In genomic region chr7:80781561-80781979, GRCh38 we compare ENCODE assay signal across 8 cellular contexts.
DNase-seq lines count a peak whose midpoint lies in the region; ATAC-seq and TF ChIP-seq lines count a peak whose summit lies in the region.

No MANE protein-coding gene starts in this region.

- CTCF ChIA-PET in activated CD8-positive, alpha-beta T cell treated with anti-CD3 and anti-CD28 coated beads, Interleukin-2, amount 10 ng/mL, durations not matched to agents 7 days and 5 days (lab: Charles Lee): no interaction called here

- no peak for TF ChIP-seq POLR2A in adrenal gland (IDR thresholded peaks at IDR 0.05)
- TF ChIP-seq POLR2A in Peyer's patch (IDR thresholded peaks at IDR 0.05): no peak

- H3K9me3 ChIP-seq in GM23248 (ENCODE audit: low read depth) (no peaks in the 10 kb centered on the region), adrenal gland (replicated peaks in 1 of 3) (no peaks in the 10 kb centered on the region), hepatocyte (ENCODE audit: low read depth) (no peaks in the 10 kb centered on the region), Peyer's patch (no peaks in the 10 kb centered on the region)

- H3K27ac ChIP-seq in GM23248 (peak overlapping the region; percentile 63), adrenal gland (no peak overlapping the region), hepatocyte (peak overlapping the region; percentile 18), Peyer's patch (peak overlapping the region in 1 of 4 donors; percentile 25)

- intact Hi-C loops in adrenal gland (cut with DNase I): no loop called here

- H2AFZ ChIP-seq in GM23248: no peak overlapping the region
- no peak overlapping the region for H2AFZ ChIP-seq in hepatocyte

- ATAC-seq in activated CD8-positive, alpha-beta T cell treated with anti-CD3 and anti-CD28 coated beads, Interleukin-2, amount 10 ng/mL, durations not matched to agents 7 days and 5 days: no peak

- H3K9me3 Mint-ChIP-seq in activated CD8-positive, alpha-beta T cell treated with anti-CD3 and anti-CD28 coated beads, Interleukin-2, amount 10 ng/mL, durations not matched to agents 7 days and 5 days (ENCODE audit: insufficient read depth): no peaks in the 10 kb centered on the region

- H3K27me3 Mint-ChIP-seq in activated CD8-positive, alpha-beta T cell treated with anti-CD3 and anti-CD28 coated beads, Interleukin-2, amount 10 ng/mL, durations not matched to agents 7 days and 5 days (ENCODE audit: low read depth): no peaks in the 10 kb centered on the region

- POLR2A ChIA-PET in activated CD8-positive, alpha-beta T cell treated with anti-CD3 and anti-CD28 coated beads, Interleukin-2, amount 10 ng/mL, durations not matched to agents 7 days and 5 days (lab: Charles Lee): no interaction called here

- H3K27ac Mint-ChIP-seq in activated CD8-positive, alpha-beta T cell treated with anti-CD3 and anti-CD28 coated beads, Interleukin-2, amount 10 ng/mL, durations not matched to agents 7 days and 5 days: no peak overlapping the region

- peak overlapping the region; percentile 20; the same call in 1 of the 2 replicates for H3K9ac ChIP-seq in GM23248

- H3K79me2 ChIP-seq in GM23248 (ENCODE audit: insufficient read depth) (peaks cover 47% of the 10 kb centered on the region), hepatocyte (no peaks in the 10 kb centered on the region)

- peak overlapping the region; percentile 31 for H3K4me2 ChIP-seq in GM23248 (ENCODE audit: unreplicated experiment)
- H3K4me2 ChIP-seq in hepatocyte: no peak overlapping the region

- TF ChIP-seq CTCF in adrenal gland (IDR thresholded peaks at IDR 0.05) (no peak), hepatocyte (IDR thresholded peaks at IDR 0.05; ENCODE audit: poor library complexity) (no peak), Peyer's patch (IDR thresholded peaks at IDR 0.05) (no peak)

- no peaks in the 10 kb centered on the region for H3K4me1 Mint-ChIP-seq in activated CD8-positive, alpha-beta T cell treated with anti-CD3 and anti-CD28 coated beads, Interleukin-2, amount 10 ng/mL, durations not matched to agents 7 days and 5 days (ENCODE audit: low read depth)

- DNase-seq in GM23248 (peak; percentile 81), adrenal gland (peak in 5 of 7 donors; percentile 5 to 27 (median 21)), hepatocyte (ENCODE audit: low spot score) (peak; percentile 45), smooth muscle cell of the brain vasculature (ENCODE audit: low read depth, low spot score) (peak; percentile 84), UCSD-AML1 (lab: John Stamatoyannopoulos, UW; ENCODE audit: unreplicated experiment) (no peak), Peyer's patch (no peak)
- no peak for DNase-seq in activated CD8-positive, alpha-beta memory T cell treated with anti-CD3 and anti-CD28 coated beads, Interleukin-2, amount 50 U/mL, for 48 hours
- no peak for DNase-seq in activated CD8-positive, alpha-beta T cell treated with anti-CD3 and anti-CD28 coated beads, Interleukin-2, amount 10 ng/mL, durations not matched to agents 7 days and 5 days

- H3K36me3 ChIP-seq in GM23248 (ENCODE audit: low read depth) (peaks cover 56% of the 10 kb centered on the region), adrenal gland (replicated peaks in 1 of 2) (no peaks in the 10 kb centered on the region), hepatocyte (replicated peaks; ENCODE audit: insufficient read depth, low read depth) (peaks cover 3% of the 10 kb centered on the region), Peyer's patch (no peaks in the 10 kb centered on the region)

- no peak overlapping the region for H3K4me3 Mint-ChIP-seq in activated CD8-positive, alpha-beta T cell treated with anti-CD3 and anti-CD28 coated beads, Interleukin-2, amount 10 ng/mL, durations not matched to agents 7 days and 5 days

- H3K4me1 ChIP-seq in GM23248 (ENCODE audit: insufficient read depth): peaks cover 72% of the 10 kb centered on the region
- peaks cover 0 to 6% of the 10 kb centered on the region in 2 donors for H3K4me1 ChIP-seq in adrenal gland (replicated peaks in 1 of 2)
- peaks cover 27% of the 10 kb centered on the region for H3K4me1 ChIP-seq in hepatocyte (ENCODE audit: insufficient read depth)
- no peaks in the 10 kb centered on the region for H3K4me1 ChIP-seq in Peyer's patch

- no peaks in the 10 kb centered on the region for H3K36me3 Mint-ChIP-seq in activated CD8-positive, alpha-beta T cell treated with anti-CD3 and anti-CD28 coated beads, Interleukin-2, amount 10 ng/mL, durations not matched to agents 7 days and 5 days (ENCODE audit: low read depth)

- H4K20me1 ChIP-seq in GM23248 (ENCODE audit: insufficient read depth) (no peaks in the 10 kb centered on the region), hepatocyte (ENCODE audit: insufficient read depth, poor library complexity, severe bottlenecking) (no peaks in the 10 kb centered on the region)

- H3K4me3 ChIP-seq in GM23248 (no peak overlapping the region), adrenal gland (no peak overlapping the region), hepatocyte (no peak overlapping the region), Peyer's patch (no peak overlapping the region)

- peaks cover 76% of the 10 kb centered on the region for H3F3A ChIP-seq in GM23248 (ENCODE audit: insufficient read depth)

- H3K27me3 ChIP-seq in GM23248 (replicated peaks; ENCODE audit: insufficient read depth) (no peaks in the 10 kb centered on the region), adrenal gland (no peaks in the 10 kb centered on the region), hepatocyte (no peaks in the 10 kb centered on the region), Peyer's patch (no peaks in the 10 kb centered on the region)

- H3K9me2 ChIP-seq in GM23248 (ENCODE audit: insufficient read depth) (no peaks in the 10 kb centered on the region), hepatocyte (replicated peaks; ENCODE audit: insufficient read depth) (no peaks in the 10 kb centered on the region)

- in situ Hi-C loops in GM23248 (cut with MboI): no loop called here

Comparison
In these comparisons a context has a peak if more than half of its experiments do, and no peak if none do; other contexts are left out.
1. DNase-seq: peak in GM23248 (single experiment), adrenal gland (5 of 7), hepatocyte (single experiment) and smooth muscle cell of the brain vasculature (single experiment); none in activated CD8-positive, alpha-beta memory T cell treated with anti-CD3 and anti-CD28 coated beads, Interleukin-2, amount 50 U/mL, for 48 hours (single experiment), activated CD8-positive, alpha-beta T cell treated with anti-CD3 and anti-CD28 coated beads, Interleukin-2, amount 10 ng/mL, durations not matched to agents 7 days and 5 days (single experiment), UCSD-AML1 (single experiment) and Peyer's patch (0 of 3).
2. H3K27ac ChIP-seq: peak in GM23248 (single experiment) and hepatocyte (single experiment); none in adrenal gland (0 of 5).